3 cellular contexts compared by ENCODE assay signal in genomic region chr4:161530710-161531109, GRCh38.
"Had no signal": no experiment of that assay in that cellular context is flagged by ENCODE, and none has a peak within 500 bp of the region (broad histone marks: within the 10 kb centered on the region; RNA-seq: fewer than 3 reads in every experiment).

No MANE protein-coding gene starts in this region.

- H3K4me3 ChIP-seq: GM12878 had no signal

- DNase-seq: GDM1, GF-D8 had no signal
